Comparison of ENCODE assay signal across 8 cellular contexts in genomic region chrX:41384041-41384705, GRCh38. TPM values are rescaled to one million over a fixed set of nuclear protein-coding genes. Genes with fewer than 3 reads are reported as not detected.
DNase-seq lines count a peak whose midpoint lies in the region; ATAC-seq and TF ChIP-seq lines count a peak whose summit lies in the region.

No MANE protein-coding gene starts in this region.

- no peaks in the 10 kb centered on the region for H3K9me2 ChIP-seq in hepatocyte (replicated peaks; ENCODE audit: insufficient read depth)

- no peak overlapping the region for H3K4me3 ChIP-seq in Peyer's patch
- no peak overlapping the region for H3K4me3 ChIP-seq in hepatocyte

- H3K27me3 ChIP-seq in Peyer's patch, result no peaks in the 10 kb centered on the region
- no peaks in the 10 kb centered on the region for H3K27me3 ChIP-seq in hepatocyte

- no peaks in the 10 kb centered on the region for H3K36me3 ChIP-seq in Peyer's patch
- H3K36me3 ChIP-seq in hepatocyte (replicated peaks; ENCODE audit: insufficient read depth, low read depth), result no peaks in the 10 kb centered on the region

- H3K4me2 ChIP-seq in hepatocyte, result peak overlapping the region; percentile 60

- peak in 1 of 2 donors; percentile 10 for TF ChIP-seq POLR2A in Peyer's patch (IDR thresholded peaks at IDR 0.05)

- peaks cover 0 to 9% (median 0%) of the 10 kb centered on the region in 4 donors for H3K4me1 ChIP-seq in Peyer's patch
- H3K4me1 ChIP-seq in hepatocyte (ENCODE audit: insufficient read depth), result peaks cover 3% of the 10 kb centered on the region

- H2AFZ ChIP-seq in hepatocyte, result no peak overlapping the region

- H3K27ac ChIP-seq in Peyer's patch (peak overlapping the region in 3 of 4 donors; percentile 71 to 87 (median 82)), hepatocyte (peak overlapping the region; percentile 89)

- H3K9me3 ChIP-seq in Peyer's patch (no peaks in the 10 kb centered on the region), hepatocyte (ENCODE audit: low read depth) (no peaks in the 10 kb centered on the region)

- DNase-seq in EL, result peak; percentile 81
- peak; percentile 61 to 90 (median 75) for DNase-seq in Peyer's patch
- DNase-seq in activated naive CD4-positive, alpha-beta T cell treated with Interleukin-2 at 50 U/mL for 16 hours, result peak; percentile 66
- peak; percentile 76 for DNase-seq in hepatocyte (ENCODE audit: low spot score)
- DNase-seq in stimulated activated CD4-positive, alpha-beta T cell treated with anti-CD3 and anti-CD28 coated beads, Interleukin-4, amount 100 ng/mL, for 4 hours, result peak; percentile 50 to 65
- no peak for DNase-seq in effector CD8-positive, alpha-beta T cell (lab: John Stamatoyannopoulos, UW)
- DNase-seq in NCI-H82 (lab: John Stamatoyannopoulos, UW), result no peak

- TF ChIP-seq CTCF in Peyer's patch (IDR thresholded peaks at IDR 0.05), result peak in 1 of 6 experiments; percentile 16
- TF ChIP-seq CTCF in hepatocyte (IDR thresholded peaks at IDR 0.05; ENCODE audit: poor library complexity), result no peak

- WGBS in hepatocyte (ENCODE audit: low lambda C conversion rate, missing lambda C conversion rate), result 74% methylated on average over 9 of the region's 10 CpGs

- no peak for ATAC-seq in GM18868 (IDR thresholded peaks at IDR 0.05; ENCODE audit: unreplicated experiment)

- no peaks in the 10 kb centered on the region for H3K79me2 ChIP-seq in hepatocyte

- H4K20me1 ChIP-seq in hepatocyte (ENCODE audit: insufficient read depth, poor library complexity, severe bottlenecking), result no peaks in the 10 kb centered on the region

RNA-seq across cellular contexts. Expression of gene DDX3X, which starts 50.2 kb away (rescaled TPM):
- total RNA-seq in Peyer's patch, result 100 to 1,000 TPM; 152 to 215 (median 179) TPM
- 179 and 202 TPM in 2 replicates for total RNA-seq in hepatocyte
- polyA plus RNA-seq in hepatocyte, result 109 and 124 TPM in 2 replicates

Comparison
In these comparisons a context has a peak if more than half of its experiments do, and no peak if none do; other contexts are left out.
1. DNase-seq: peak in EL (single experiment), Peyer's patch (3 of 3), activated naive CD4-positive, alpha-beta T cell treated with Interleukin-2 at 50 U/mL for 16 hours (single experiment), hepatocyte (single experiment) and stimulated activated CD4-positive, alpha-beta T cell treated with anti-CD3 and anti-CD28 coated beads, Interleukin-4, amount 100 ng/mL, for 4 hours (2 of 2); none in effector CD8-positive, alpha-beta T cell (single experiment) and NCI-H82 (single experiment).